In genomic region chr16:31023627-31024226, GRCh38 we compare ENCODE assay signal across 26 cellular contexts.
"Had no signal": no experiment of that assay in that cellular context is flagged by ENCODE, and none has a peak within 500 bp of the region (broad histone marks: within the 10 kb centered on the region; RNA-seq: fewer than 3 reads in every experiment).

No MANE protein-coding gene starts in this region.

- H3K4me3 ChIP-seq: ascending aorta, coronary artery, dorsolateral prefrontal cortex had no signal

- ATAC-seq: activated CD4-positive, alpha-beta T cell treated with anti-CD3 and anti-CD28 coated beads for 36 hours; activated naive CD4-positive, alpha-beta T cell treated with anti-CD3 and anti-CD28 coated beads, Interleukin-2, amount 50 U/mL, for 72 hours; activated T-cell treated with anti-CD3 and anti-CD28 coated beads, Interleukin-2, amount 50 U/mL, for 4 hours; activated T-helper 17 cell treated with anti-CD3 and anti-CD28 coated beads, Interleukin-2, amount 50 U/mL, for 72 hours; esophagus mucosa had no signal

- H3K9me3 ChIP-seq: ascending aorta had no signal

- FAIRE-seq: bronchial epithelial cell, frontal cortex had no signal

- DNase-seq: activated CD4-positive, alpha-beta memory T cell treated with anti-CD3 and anti-CD28 coated beads, Interleukin-2, amount 10 ng/mL, durations not matched to agents 7 days and 5 days; activated CD4-positive, alpha-beta T cell treated with anti-CD3 and anti-CD28 coated beads for 36 hours; activated CD4-positive, alpha-beta T cell treated with anti-CD3 and anti-CD28 coated beads, Interleukin-2, amount 10 ng/mL, durations not matched to agents 24 days and 14 days; activated CD4-positive, CD25-positive, alpha-beta regulatory T cell; activated CD4-positive, CD25-positive, alpha-beta regulatory T cell treated with anti-CD3 and anti-CD28 coated beads, Interleukin-2, amount 50 U/mL, for 72 hours; activated CD8-positive, alpha-beta memory T cell treated with anti-CD3 and anti-CD28 coated beads, Interleukin-2, amount 50 U/mL, for 48 hours; activated effector memory CD4-positive, alpha-beta T cell treated with Interleukin-2 at 50 U/mL for 16 hours; activated gamma-delta T cell treated with Interleukin-2 at 50 U/mL for 16 hours; activated naive CD4-positive, alpha-beta T cell treated with anti-CD3 and anti-CD28 coated beads for 36 hours; activated naive CD8-positive, alpha-beta T cell treated with anti-CD3 and anti-CD28 coated beads, Interleukin-2, amount 10 ng/mL, durations not matched to agents 7 days and 5 days; activated T-cell treated with anti-CD3 and anti-CD28 coated beads for 4 hours; activated T-cell treated with anti-CD3 and anti-CD28 coated beads, Interleukin-2, amount 50 U/mL, for 4 hours; brain microvascular endothelial cell; dorsolateral prefrontal cortex; effector memory CD4-positive, alpha-beta T cell; endodermal cell; foreskin fibroblast; head of caudate nucleus; T-helper 2 cell had no signal

- H3K4me1 ChIP-seq: ascending aorta had no signal

- H3K27ac ChIP-seq: ascending aorta, brain microvascular endothelial cell, coronary artery, dorsolateral prefrontal cortex had no signal

- H3K36me3 ChIP-seq: ascending aorta, brain microvascular endothelial cell had no signal

- H3K27me3 ChIP-seq: ascending aorta, brain microvascular endothelial cell, dorsolateral prefrontal cortex had no signal
